Comparison of ENCODE assay signal across 2 cellular contexts in the genomic region with DNA sequence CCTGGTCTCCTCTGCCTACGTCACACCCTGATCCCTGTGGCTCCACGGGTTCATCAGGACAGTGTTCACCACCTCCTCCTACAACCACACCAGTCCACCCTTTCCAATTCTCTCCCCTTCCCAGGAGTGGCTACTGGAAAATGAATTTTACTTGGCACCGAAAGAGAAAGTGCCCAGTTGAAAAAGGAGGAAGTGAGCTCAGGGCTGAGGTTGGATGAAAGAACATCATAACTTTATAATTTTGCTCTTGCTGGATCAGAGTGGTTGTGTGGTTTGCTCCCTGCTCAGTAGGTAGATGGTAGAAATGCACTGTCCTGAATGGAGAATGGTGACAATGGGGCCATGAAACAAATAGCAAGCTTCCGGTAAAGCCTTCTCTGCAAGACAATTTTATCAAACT.
TF ChIP-seq lines count a peak whose summit lies in the region.

No MANE protein-coding gene starts in this region.

TF ChIP-seq in GM12878, 131 proteins besides CTCF, POLR2A, EP300 and RAD21 (continued from another document):
- TF ChIP-seq, protein P1, sequence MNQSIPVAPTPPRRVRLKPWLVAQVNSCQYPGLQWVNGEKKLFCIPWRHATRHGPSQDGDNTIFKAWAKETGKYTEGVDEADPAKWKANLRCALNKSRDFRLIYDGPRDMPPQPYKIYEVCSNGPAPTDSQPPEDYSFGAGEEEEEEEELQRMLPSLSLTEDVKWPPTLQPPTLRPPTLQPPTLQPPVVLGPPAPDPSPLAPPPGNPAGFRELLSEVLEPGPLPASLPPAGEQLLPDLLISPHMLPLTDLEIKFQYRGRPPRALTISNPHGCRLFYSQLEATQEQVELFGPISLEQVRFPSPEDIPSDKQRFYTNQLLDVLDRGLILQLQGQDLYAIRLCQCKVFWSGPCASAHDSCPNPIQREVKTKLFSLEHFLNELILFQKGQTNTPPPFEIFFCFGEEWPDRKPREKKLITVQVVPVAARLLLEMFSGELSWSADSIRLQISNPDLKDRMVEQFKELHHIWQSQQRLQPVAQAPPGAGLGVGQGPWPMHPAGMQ (IDR thresholded peaks at IDR 0.05; ENCODE audit: borderline replicate concordance): no peak
- TF ChIP-seq JUND (IDR thresholded peaks at IDR 0.05; ENCODE audit: low read depth, low read length) (no peak), IKZF1 (conservative IDR thresholded peaks at IDR 0.05) (peak; percentile 44; the same call in 1 of the 2 replicates), SPI1 (IDR thresholded peaks at IDR 0.05; ENCODE audit: borderline replicate concordance, insufficient read depth, low read depth, low read length) (peak; percentile 83)

TF ChIP-seq in HEK293T, 16 proteins besides CTCF, POLR2A, EP300 and RAD21 (continued from another document):
- TF ChIP-seq, protein P2, sequence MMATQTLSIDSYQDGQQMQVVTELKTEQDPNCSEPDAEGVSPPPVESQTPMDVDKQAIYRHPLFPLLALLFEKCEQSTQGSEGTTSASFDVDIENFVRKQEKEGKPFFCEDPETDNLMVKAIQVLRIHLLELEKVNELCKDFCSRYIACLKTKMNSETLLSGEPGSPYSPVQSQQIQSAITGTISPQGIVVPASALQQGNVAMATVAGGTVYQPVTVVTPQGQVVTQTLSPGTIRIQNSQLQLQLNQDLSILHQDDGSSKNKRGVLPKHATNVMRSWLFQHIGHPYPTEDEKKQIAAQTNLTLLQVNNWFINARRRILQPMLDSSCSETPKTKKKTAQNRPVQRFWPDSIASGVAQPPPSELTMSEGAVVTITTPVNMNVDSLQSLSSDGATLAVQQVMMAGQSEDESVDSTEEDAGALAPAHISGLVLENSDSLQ (IDR thresholded peaks at IDR 0.05): no peak
- TF ChIP-seq ZNF384 (IDR thresholded peaks at IDR 0.05) (no peak), SUZ12 (IDR thresholded peaks at IDR 0.05) (no peak)
